9 cellular contexts compared by ENCODE assay signal in the genomic region with DNA sequence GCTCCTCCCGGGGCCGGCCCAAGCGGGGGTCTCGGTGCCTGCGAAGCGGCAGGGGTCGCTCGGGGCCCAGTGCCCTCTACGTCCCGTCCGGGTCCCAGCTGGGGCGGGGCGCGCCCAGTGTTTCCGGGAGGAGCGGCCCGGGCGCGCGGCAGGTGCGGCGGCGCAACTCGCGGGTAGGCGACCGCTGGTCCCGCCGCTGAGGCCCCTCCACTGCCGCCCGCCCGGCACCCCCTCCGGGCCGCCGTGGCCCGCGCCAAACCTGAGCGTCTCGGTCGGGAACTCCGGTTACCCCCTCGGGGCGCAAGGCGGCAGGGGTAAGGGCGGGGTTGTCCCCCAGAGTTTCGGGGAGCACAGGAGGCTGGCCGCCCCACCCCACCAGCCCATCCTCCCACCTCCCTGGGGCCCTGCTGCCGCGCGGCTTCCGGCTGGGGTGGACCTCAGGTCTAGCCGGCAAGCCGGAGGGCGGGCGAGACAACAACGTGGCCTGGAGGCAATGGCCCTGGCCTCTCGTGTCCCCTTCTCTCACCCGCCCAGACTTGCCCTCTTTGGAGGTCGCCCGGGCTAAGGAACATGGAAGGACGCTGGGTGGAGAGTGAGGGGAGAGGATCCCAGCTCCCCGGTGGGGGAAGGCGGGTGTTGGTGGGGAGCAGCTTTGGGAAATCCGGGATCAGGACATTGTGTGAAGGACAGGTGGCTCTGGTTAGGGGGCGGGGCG. TPM values are rescaled to one million over a fixed set of nuclear protein-coding genes. Genes with fewer than 3 reads are reported as not detected.
DNase-seq lines count a peak whose midpoint lies in the region; ATAC-seq and TF ChIP-seq lines count a peak whose summit lies in the region.
"Had no signal": no experiment of that assay in that cellular context is flagged by ENCODE, and none has a peak within 500 bp of the region (broad histone marks: within the 10 kb centered on the region; RNA-seq: fewer than 3 reads in every experiment).

No MANE protein-coding gene starts in this region.

- peak in 1 of 3 donors; percentile 61 for DNase-seq in CD4-positive, CD25-positive, alpha-beta regulatory T cell
- DNase-seq in RPMI8226 (peak; percentile 77), skeletal muscle cell (ENCODE audit: low read depth) (no peak), COR-L47 (lab: John Stamatoyannopoulos, UW) (no peak), anterior cingulate cortex (lab: John Stamatoyannopoulos, UW) (no peak)
- DNase-seq: left cardiac atrium had no signal

- peaks cover 55% of the 10 kb centered on the region for H3K4me1 ChIP-seq in CD4-positive, CD25-positive, alpha-beta regulatory T cell (ENCODE audit: control insufficient read depth, insufficient read depth, low read length, poor library complexity, severe bottlenecking)
- H3K4me1 ChIP-seq in gastroesophageal sphincter = peaks cover 0 to 70% (median 36%) of the 10 kb centered on the region in 3 donors

- WGBS in gastroesophageal sphincter (ENCODE audit: low coverage in 1 of 2), 2 donors = 11 to 40% methylated on average over 2 of the region's 66 CpGs

- H3K36me3 Mint-ChIP-seq in CD4-positive, CD25-positive, alpha-beta regulatory T cell = peaks cover 9% of the 10 kb centered on the region

- no peaks in the 10 kb centered on the region for H3K9me3 Mint-ChIP-seq in CD4-positive, CD25-positive, alpha-beta regulatory T cell

- no peaks in the 10 kb centered on the region for H3K27me3 ChIP-seq in CD4-positive, CD25-positive, alpha-beta regulatory T cell (ENCODE audit: control insufficient read depth, insufficient read depth, low read length)
- peaks cover 86% of the 10 kb centered on the region for H3K27me3 ChIP-seq in gastroesophageal sphincter

- H3K9me3 ChIP-seq in CD4-positive, CD25-positive, alpha-beta regulatory T cell (ENCODE audit: control insufficient read depth in 2 of 2, low read length in 2 of 2) = no peaks in the 10 kb centered on the region
- no peaks in the 10 kb centered on the region for H3K9me3 ChIP-seq in gastroesophageal sphincter

- no peak for TF ChIP-seq CTCF in gastroesophageal sphincter (IDR thresholded peaks at IDR 0.05)

- no peak for TF ChIP-seq EP300 in gastroesophageal sphincter (IDR thresholded peaks at IDR 0.05)

- H3K27ac Mint-ChIP-seq in CD4-positive, CD25-positive, alpha-beta regulatory T cell = no peak overlapping the region

- H3K27me3 Mint-ChIP-seq in CD4-positive, CD25-positive, alpha-beta regulatory T cell = peaks cover 39% of the 10 kb centered on the region

- H3K4me3 ChIP-seq in CD4-positive, CD25-positive, alpha-beta regulatory T cell (ENCODE audit: low read depth, low read length) = no peak overlapping the region
- H3K4me3 ChIP-seq in gastroesophageal sphincter (peak overlapping the region in 1 of 2 donors; percentile 46), skeletal muscle cell (ENCODE audit: low read depth, low read length) (peak overlapping the region; percentile 29)

- no peak for TF ChIP-seq POLR2A in gastroesophageal sphincter (IDR thresholded peaks at IDR 0.05)

- peak overlapping the region; percentile 67 to 89 (median 82) for H3K4me3 Mint-ChIP-seq in CD4-positive, CD25-positive, alpha-beta regulatory T cell

- peaks cover 8% of the 10 kb centered on the region for H3K36me3 ChIP-seq in CD4-positive, CD25-positive, alpha-beta regulatory T cell (ENCODE audit: control insufficient read depth, insufficient read depth, low read length)
- peaks cover 0 to 39% of the 10 kb centered on the region in 2 donors for H3K36me3 ChIP-seq in gastroesophageal sphincter

- H3K27ac ChIP-seq in CD4-positive, CD25-positive, alpha-beta regulatory T cell (ENCODE audit: insufficient read depth, low read length, poor library complexity, severe bottlenecking) = no peak overlapping the region
- peak overlapping the region in 3 of 4 donors; percentile 53 to 67 (median 60) for H3K27ac ChIP-seq in gastroesophageal sphincter

- H3K4me1 Mint-ChIP-seq in CD4-positive, CD25-positive, alpha-beta regulatory T cell = peaks cover 0 to 47% (median 12%) of the 10 kb centered on the region in 4 donors

- peak in 1 of 2 donors; percentile 7 for ATAC-seq in CD4-positive, CD25-positive, alpha-beta regulatory T cell (ENCODE audit: low read depth in 2 of 2)
- ATAC-seq in GM19463 (IDR thresholded peaks at IDR 0.05; ENCODE audit: unreplicated experiment) = peak; percentile 40
- no peak for ATAC-seq in gastroesophageal sphincter
- no peak for ATAC-seq in HG03039 (IDR thresholded peaks at IDR 0.05; ENCODE audit: unreplicated experiment)

RNA-seq across cellular contexts. Expression of a gene that starts 0.4 kb away (rescaled TPM):
- 1.2 TPM for total RNA-seq in CD4-positive, CD25-positive, alpha-beta regulatory T cell
- under 1 TPM in 3 of 4 donors, not detected in 1; 0.11 to 0.24 (median 0.18) TPM for polyA plus RNA-seq in CD4-positive, CD25-positive, alpha-beta regulatory T cell
- total RNA-seq in gastroesophageal sphincter = 10 to 100 TPM in 1 of 4 donors, 1 to 10 TPM in 3; 4.1 to 10.3 (median 6.4) TPM

RNA-seq across cellular contexts. Expression of a gene that starts 5.4 kb away (rescaled TPM):
- total RNA-seq in CD4-positive, CD25-positive, alpha-beta regulatory T cell = 20.7 TPM
- polyA plus RNA-seq in CD4-positive, CD25-positive, alpha-beta regulatory T cell = 10 to 100 TPM in 2 of 4 donors, 1 to 10 TPM in 2; 5.5 to 15.9 (median 8.8) TPM
- total RNA-seq in gastroesophageal sphincter = 100 to 1,000 TPM; 277 to 794 (median 465) TPM

RNA-seq across cellular contexts. Expression of a gene that starts 8.6 kb away (rescaled TPM):
- total RNA-seq in CD4-positive, CD25-positive, alpha-beta regulatory T cell = 195 TPM
- polyA plus RNA-seq in CD4-positive, CD25-positive, alpha-beta regulatory T cell = 10 to 100 TPM; 23.9 to 28.0 (median 24.6) TPM
- total RNA-seq in gastroesophageal sphincter = 10 to 100 TPM; 39.7 to 79.4 (median 58.9) TPM

RNA-seq across cellular contexts. Expression of a gene that starts 15.0 kb away (rescaled TPM):
- total RNA-seq in CD4-positive, CD25-positive, alpha-beta regulatory T cell = 43.1 TPM
- 100 to 1,000 TPM in 1 of 4 donors, 10 to 100 TPM in 3; 62.7 to 101 (median 75.3) TPM for polyA plus RNA-seq in CD4-positive, CD25-positive, alpha-beta regulatory T cell
- 10 to 100 TPM; 65.5 to 86.0 (median 71.8) TPM for total RNA-seq in gastroesophageal sphincter

RNA-seq across cellular contexts. Expression of a gene that starts 15.3 kb away (rescaled TPM):
- total RNA-seq in CD4-positive, CD25-positive, alpha-beta regulatory T cell = 2.2 TPM
- polyA plus RNA-seq in CD4-positive, CD25-positive, alpha-beta regulatory T cell = 1 to 10 TPM; 1.2 to 1.7 (median 1.4) TPM
- total RNA-seq in gastroesophageal sphincter = 100 to 1,000 TPM in 3 of 4 donors, 10 to 100 TPM in 1; 66.5 to 115 (median 112) TPM

Comparison
In these comparisons a context has a peak if more than half of its experiments do, and no peak if none do; other contexts are left out.
1. RNA of a gene that starts 5.4 kb away (total RNA-seq): 277 to 794 TPM in gastroesophageal sphincter; 20.7 TPM in CD4-positive, CD25-positive, alpha-beta regulatory T cell (single experiment); every median in the first group is over 10 times any median in the second.